In genomic region chr2:9621655-9622054, GRCh38 we compare ENCODE assay signal across 7 cellular contexts. TPM values are rescaled to one million over a fixed set of nuclear protein-coding genes. Genes with fewer than 3 reads are reported as not detected.
DNase-seq lines count a peak whose midpoint lies in the region; ATAC-seq and TF ChIP-seq lines count a peak whose summit lies in the region.
"Not testable (repeated sequence)": the region's sequence is repeated elsewhere in the genome, so short reads cannot be mapped to it uniquely, and the experiment has no call there.

No MANE protein-coding gene starts in this region.

- not testable (repeated sequence) for H4K12ac ChIP-seq in trophoblast cell (ENCODE audit: low read depth, low read length)

- H2BK12ac ChIP-seq in trophoblast cell (ENCODE audit: low read length): not testable (repeated sequence)

- CTCF ChIA-PET in CD4-positive, alpha-beta T cell (lab: Charles Lee); HEK293 (lab: Yijun Ruan, JAX): not testable (repeated sequence)

- POLR2A ChIA-PET in CD4-positive, alpha-beta T cell (lab: Charles Lee): not testable (repeated sequence)
- POLR2A ChIA-PET in HEK293 (lab: Yijun Ruan, JAX): interaction anchor here (2.8 kb wide), 1 partner anchor 8 kb away, joined by 22 read pairs; the partner anchor contains the start of gene YWHAQ

- H3K4me1 ChIP-seq in HEK293 (ENCODE audit: control insufficient read depth, insufficient read depth, low read length); trophoblast cell (ENCODE audit: control insufficient read depth in 1 of 2, insufficient read depth in 2 of 2, low read length in 2 of 2): not testable (repeated sequence)

- not testable (repeated sequence) for DNase-seq in CD4-positive, alpha-beta T cell; T-helper 17 cell; activated T-cell treated with anti-CD3 and anti-CD28 coated beads, Interleukin-2, amount 50 U/mL, for 24 hours; central memory CD8-positive, alpha-beta T cell (ENCODE audit: low spot score in 2 of 2); trophoblast cell

- H3K14ac ChIP-seq in trophoblast cell (ENCODE audit: low read length): not testable (repeated sequence)

- not testable (repeated sequence) for H3K27me3 ChIP-seq in CD4-positive, alpha-beta T cell (ENCODE audit: control insufficient read depth, insufficient read depth, low read length); trophoblast cell (ENCODE audit: insufficient read depth, low read length)

- not testable (repeated sequence) for H3K27ac Mint-ChIP-seq in CD4-positive, alpha-beta T cell; activated T-helper 17 cell treated with anti-CD3 and anti-CD28 coated beads, Interleukin-2, amount 50 U/mL, for 72 hours
- peak overlapping the region; percentile 1 for H3K27ac Mint-ChIP-seq in T-helper 17 cell
- H3K27ac Mint-ChIP-seq in activated T-cell treated with anti-CD3 and anti-CD28 coated beads, Interleukin-2, amount 50 U/mL, for 24 hours: peak overlapping the region; percentile 70
- H3K27ac Mint-ChIP-seq in central memory CD8-positive, alpha-beta T cell (ENCODE audit: low read depth): peak overlapping the region; percentile 44

- not testable (repeated sequence) for H3K23ac ChIP-seq in trophoblast cell (ENCODE audit: low read length)

- H3K4me3 Mint-ChIP-seq in CD4-positive, alpha-beta T cell: peak overlapping the region; percentile 23
- H3K4me3 Mint-ChIP-seq in T-helper 17 cell; activated T-cell treated with anti-CD3 and anti-CD28 coated beads, Interleukin-2, amount 50 U/mL, for 24 hours: not testable (repeated sequence)
- H3K4me3 Mint-ChIP-seq in activated T-helper 17 cell treated with anti-CD3 and anti-CD28 coated beads, Interleukin-2, amount 50 U/mL, for 72 hours: peak overlapping the region; percentile 65
- peak overlapping the region; percentile 44 for H3K4me3 Mint-ChIP-seq in central memory CD8-positive, alpha-beta T cell

- H3K36me3 ChIP-seq in HEK293 (ENCODE audit: control insufficient read depth in 2 of 2, insufficient read depth in 1 of 2, low read length in 2 of 2) (peaks cover 23 to 59% of the 10 kb centered on the region in 2 experiments; a peak in 2 of 3 replicates), trophoblast cell (ENCODE audit: control insufficient read depth in 1 of 2, insufficient read depth in 2 of 2, low read length in 2 of 2) (peaks cover 6 to 17% of the 10 kb centered on the region in 2 experiments)

- H3K4me2 ChIP-seq in trophoblast cell (ENCODE audit: low read length): not testable (repeated sequence)

- H2AFZ ChIP-seq in trophoblast cell (ENCODE audit: insufficient read depth, low read length, poor library complexity): not testable (repeated sequence)

- not testable (repeated sequence) for H3K9me3 ChIP-seq in CD4-positive, alpha-beta T cell (ENCODE audit: control insufficient read depth, low read length); HEK293 (ENCODE audit: control insufficient read depth, insufficient read depth, low read depth, low read length); T-helper 17 cell (ENCODE audit: control insufficient read depth, low read length, poor library complexity, severe bottlenecking); trophoblast cell (ENCODE audit: insufficient read depth, low read depth, low read length)

- H3K4me1 Mint-ChIP-seq in CD4-positive, alpha-beta T cell (ENCODE audit: low read depth): peaks cover 90% of the 10 kb centered on the region
- H3K4me1 Mint-ChIP-seq in T-helper 17 cell: peaks cover 70% of the 10 kb centered on the region
- peaks cover 94% of the 10 kb centered on the region for H3K4me1 Mint-ChIP-seq in activated T-cell treated with anti-CD3 and anti-CD28 coated beads, Interleukin-2, amount 50 U/mL, for 24 hours (ENCODE audit: low read depth)
- H3K4me1 Mint-ChIP-seq in activated T-helper 17 cell treated with anti-CD3 and anti-CD28 coated beads, Interleukin-2, amount 50 U/mL, for 72 hours: peaks cover 59% of the 10 kb centered on the region
- peaks cover 85% of the 10 kb centered on the region for H3K4me1 Mint-ChIP-seq in central memory CD8-positive, alpha-beta T cell

- not testable (repeated sequence) for H3K27me3 Mint-ChIP-seq in CD4-positive, alpha-beta T cell; T-helper 17 cell; activated T-cell treated with anti-CD3 and anti-CD28 coated beads, Interleukin-2, amount 50 U/mL, for 24 hours; activated T-helper 17 cell treated with anti-CD3 and anti-CD28 coated beads, Interleukin-2, amount 50 U/mL, for 72 hours; central memory CD8-positive, alpha-beta T cell

- not testable (repeated sequence) for H4K91ac ChIP-seq in trophoblast cell (ENCODE audit: low read depth, low read length)

- intact Hi-C loops in CD4-positive, alpha-beta T cell (cut with DNase I, micrococcal nuclease): not testable (repeated sequence)

- not testable (repeated sequence) for ATAC-seq in CD4-positive, alpha-beta T cell (ENCODE audit: poor library complexity); T-helper 17 cell; activated T-helper 17 cell treated with anti-CD3 and anti-CD28 coated beads, Interleukin-2, amount 50 U/mL, for 72 hours (replicated peaks); central memory CD8-positive, alpha-beta T cell (replicated peaks; ENCODE audit: extremely low read depth, poor library complexity, severe bottlenecking)

- H3K4ac ChIP-seq in trophoblast cell (ENCODE audit: low read depth, low read length): peak overlapping the region; percentile 27

- not testable (repeated sequence) for H3K79me2 ChIP-seq in trophoblast cell (ENCODE audit: control insufficient read depth, insufficient read depth, low read length, poor library complexity)

- H3K27ac ChIP-seq in CD4-positive, alpha-beta T cell (ENCODE audit: low read depth, low read length); HEK293 (ENCODE audit: extremely low read depth, low read depth, low read length); trophoblast cell (ENCODE audit: low read depth, low read length): not testable (repeated sequence)

- H2BK5ac ChIP-seq in trophoblast cell (ENCODE audit: low read depth, low read length, poor library complexity): not testable (repeated sequence)

- not testable (repeated sequence) for H3K9me3 Mint-ChIP-seq in CD4-positive, alpha-beta T cell; activated T-cell treated with anti-CD3 and anti-CD28 coated beads, Interleukin-2, amount 50 U/mL, for 24 hours; activated T-helper 17 cell treated with anti-CD3 and anti-CD28 coated beads, Interleukin-2, amount 50 U/mL, for 72 hours; central memory CD8-positive, alpha-beta T cell

- not testable (repeated sequence) for H3K4me3 ChIP-seq in HEK293 (ENCODE audit: low read depth, low read length); trophoblast cell (ENCODE audit: low read depth, low read length)

- not testable (repeated sequence) for H3K9ac ChIP-seq in trophoblast cell (ENCODE audit: low read length)

- not testable (repeated sequence) for H3K18ac ChIP-seq in trophoblast cell (ENCODE audit: low read length)

- no CpG with 5 or more reads among the region's 6 CpGs for WGBS in trophoblast cell (ENCODE audit: extremely low coverage, insufficient coverage, insufficient read length)

- not testable (repeated sequence) for H2BK120ac ChIP-seq in trophoblast cell (ENCODE audit: insufficient read depth, low read length, poor library complexity)

- not testable (repeated sequence) for H4K8ac ChIP-seq in trophoblast cell (ENCODE audit: low read depth, low read length)

- H3K79me1 ChIP-seq in trophoblast cell (ENCODE audit: low read length): not testable (repeated sequence)

- peaks cover 52% of the 10 kb centered on the region for H3K36me3 Mint-ChIP-seq in CD4-positive, alpha-beta T cell (ENCODE audit: low read depth)
- not testable (repeated sequence) for H3K36me3 Mint-ChIP-seq in T-helper 17 cell (ENCODE audit: low read depth)
- H3K36me3 Mint-ChIP-seq in activated T-cell treated with anti-CD3 and anti-CD28 coated beads, Interleukin-2, amount 50 U/mL, for 24 hours (ENCODE audit: low read depth): peaks cover 97% of the 10 kb centered on the region
- H3K36me3 Mint-ChIP-seq in activated T-helper 17 cell treated with anti-CD3 and anti-CD28 coated beads, Interleukin-2, amount 50 U/mL, for 72 hours (ENCODE audit: low read depth): peaks cover 100% of the 10 kb centered on the region
- H3K36me3 Mint-ChIP-seq in central memory CD8-positive, alpha-beta T cell (ENCODE audit: insufficient read depth): peaks cover 49% of the 10 kb centered on the region

- not testable (repeated sequence) for TF ChIP-seq CTCF in CD4-positive, alpha-beta T cell (IDR thresholded peaks at IDR 0.05); HEK293 (tag by site-specific recombination; IDR thresholded peaks at IDR 0.05)

- not testable (repeated sequence) for H2AK5ac ChIP-seq in trophoblast cell (ENCODE audit: low read length)

RNA-seq across cellular contexts. Expression of gene YWHAQ, which starts 9.1 kb away (rescaled TPM):
- 100 to 1,000 TPM in 1 of 2 experiments, 10 to 100 TPM in 1; 95.8 to 101 TPM for total RNA-seq in CD4-positive, alpha-beta T cell
- total RNA-seq in T-helper 17 cell: 100 to 1,000 TPM; 176 to 189 TPM
- total RNA-seq in activated T-helper 17 cell treated with anti-CD3 and anti-CD28 coated beads, Interleukin-2, amount 50 U/mL, for 72 hours: 100 to 1,000 TPM; 283 TPM
- polyA plus RNA-seq in trophoblast cell (2013): 327 and 332 TPM in 2 replicates
